ENCODE assay signal across 9 cellular contexts in genomic region chr20:10511507-10512231, GRCh38.
A peak's percentile ranks its signal among the peaks of the same experiment; 100 is the strongest.
DNase-seq lines count a peak whose midpoint lies in the region; ATAC-seq lines count a peak whose summit lies in the region.
"Had no signal": no experiment of that assay in that cellular context is flagged by ENCODE, and none has a peak within 500 bp of the region (broad histone marks: within the 10 kb centered on the region; RNA-seq: fewer than 3 reads in every experiment).

No MANE protein-coding gene starts in this region.

- H3K27me3 Mint-ChIP-seq in activated CD8-positive, alpha-beta memory T cell treated with anti-CD3 and anti-CD28 coated beads, Interleukin-2, amount 10 ng/mL, durations not matched to agents 7 days and 5 days = no peaks in the 10 kb centered on the region

- DNase-seq in Ammon's horn (ENCODE audit: low spot score) (peak; percentile 80), NOMO-1 treated with DMSO at 0.1 percent for 48 hours (lab: John Stamatoyannopoulos, UW; ENCODE audit: unreplicated experiment) (peak; percentile 91), epithelial cell of prostate (ENCODE audit: low read depth, low spot score) (peak; percentile 87), myocyte (ENCODE audit: low read depth) (peak; percentile 93)
- DNase-seq in activated CD8-positive, alpha-beta memory T cell treated with anti-CD3 and anti-CD28 coated beads, Interleukin-2, amount 10 ng/mL, durations not matched to agents 7 days and 5 days = peak; percentile 92
- DNase-seq in stimulated activated CD8-positive, alpha-beta memory T cell treated with anti-CD3 and anti-CD28 coated beads, Interleukin-7, amount 100 ng/mL, for 48 hours (ENCODE audit: extremely low read depth in 1 of 2, low read depth in 1 of 2) = peak; percentile 49 to 72

- H3K4me3 Mint-ChIP-seq in activated CD8-positive, alpha-beta memory T cell treated with anti-CD3 and anti-CD28 coated beads, Interleukin-2, amount 10 ng/mL, durations not matched to agents 7 days and 5 days = peak overlapping the region; percentile 46

- no peaks in the 10 kb centered on the region for H3K9me3 Mint-ChIP-seq in activated CD8-positive, alpha-beta memory T cell treated with anti-CD3 and anti-CD28 coated beads, Interleukin-2, amount 10 ng/mL, durations not matched to agents 7 days and 5 days (ENCODE audit: low read depth)

- H3K4me1 Mint-ChIP-seq in activated CD8-positive, alpha-beta memory T cell treated with anti-CD3 and anti-CD28 coated beads, Interleukin-2, amount 10 ng/mL, durations not matched to agents 7 days and 5 days = peaks cover 57% of the 10 kb centered on the region

- H3K27ac ChIP-seq in epithelial cell of prostate = peak overlapping the region; percentile 81
- H3K27ac ChIP-seq: VCaP had no signal

- peaks cover 10% of the 10 kb centered on the region for H3K36me3 Mint-ChIP-seq in activated CD8-positive, alpha-beta memory T cell treated with anti-CD3 and anti-CD28 coated beads, Interleukin-2, amount 10 ng/mL, durations not matched to agents 7 days and 5 days

- ATAC-seq in GM19025 (IDR thresholded peaks at IDR 0.05; ENCODE audit: low read depth, unreplicated experiment) (peak; percentile 97), HG03159 (IDR thresholded peaks at IDR 0.05; ENCODE audit: unreplicated experiment) (peak; percentile 98)
- peak; percentile 100 for ATAC-seq in activated CD8-positive, alpha-beta memory T cell treated with anti-CD3 and anti-CD28 coated beads, Interleukin-2, amount 10 ng/mL, durations not matched to agents 7 days and 5 days

- H3K27ac Mint-ChIP-seq in activated CD8-positive, alpha-beta memory T cell treated with anti-CD3 and anti-CD28 coated beads, Interleukin-2, amount 10 ng/mL, durations not matched to agents 7 days and 5 days = peak overlapping the region; percentile 85

- CTCF ChIA-PET in activated CD8-positive, alpha-beta memory T cell treated with anti-CD3 and anti-CD28 coated beads, Interleukin-2, amount 10 ng/mL, durations not matched to agents 7 days and 5 days (lab: Charles Lee) = interaction anchor here (0.7 to 1.4 kb wide), 3 partner anchors 10 to 59 kb away, joined by 3 read pairs; no protein-coding TSS in a partner anchor

Comparison
In these comparisons a context has a peak if more than half of its experiments do, and no peak if none do; other contexts are left out.
1. Peak in every context shown above with its lines: DNase-seq, ATAC-seq and H3K27ac ChIP-seq.